ENCODE assay signal across 15 cellular contexts in genomic region chr13:110910013-110910890, GRCh38. TPM values are rescaled to one million over a fixed set of nuclear protein-coding genes. Genes with fewer than 3 reads are reported as not detected.
A peak's percentile ranks its signal among the peaks of the same experiment; 100 is the strongest.
DNase-seq lines count a peak whose midpoint lies in the region; ATAC-seq, FAIRE-seq and TF ChIP-seq lines count a peak whose summit lies in the region.
"Had no signal": no experiment of that assay in that cellular context is flagged by ENCODE, and none has a peak within 500 bp of the region (broad histone marks: within the 10 kb centered on the region; RNA-seq: fewer than 3 reads in every experiment).

No MANE protein-coding gene starts in this region.

- intact Hi-C loops in colonic mucosa (cut with DNase I): no loop called here
- intact Hi-C loops in psoas muscle (cut with DNase I): loop anchor here in 1 of 2 donors (5.0 to 10.0 kb wide), 2 partner anchors 198 to 305 kb away; partner anchors contain the start of gene ING1

- H3K4me1 ChIP-seq in colonic mucosa (peaks cover 8% of the 10 kb centered on the region), psoas muscle (peaks cover 67% of the 10 kb centered on the region), HAP-1 (peaks cover 25% of the 10 kb centered on the region)

- H3K4me3 ChIP-seq in colonic mucosa (no peak overlapping the region), psoas muscle (peak overlapping the region; percentile 89), HAP-1 (no peak overlapping the region)
- H3K4me3 ChIP-seq: dorsolateral prefrontal cortex had no signal

- DNase-seq in H54 (ENCODE audit: insufficient read length, low spot score) (no peak), NCI-H1105 treated with DMSO at 0.1 percent for 48 hours (lab: John Stamatoyannopoulos, UW) (peak; percentile 94), colonic mucosa (peak; percentile 65), psoas muscle (no peak), kidney tubule cell (ENCODE audit: low spot score) (no peak), HAP-1 (ENCODE audit: low spot score in 2 of 2) (no peak)
- DNase-seq: activated CD4-positive, alpha-beta T cell treated with anti-CD3 and anti-CD28 coated beads for 36 hours; C1 segment of cervical spinal cord; dorsolateral prefrontal cortex; mesendoderm; MV-4-11; stimulated activated CD4-positive, alpha-beta T cell treated with anti-CD3 and anti-CD28 coated beads, Interleukin-4, amount 100 ng/mL, for 1 hour had no signal

- H3K27ac ChIP-seq in colonic mucosa (peak overlapping the region; percentile 14), psoas muscle (peak overlapping the region; percentile 99)
- H3K27ac ChIP-seq: dorsolateral prefrontal cortex had no signal

- no peaks in the 10 kb centered on the region for H3K36me3 ChIP-seq in colonic mucosa
- H3K36me3 ChIP-seq in psoas muscle (ENCODE audit: insufficient read depth in 1 of 2, low read depth in 1 of 2): peaks cover 18 to 32% of the 10 kb centered on the region in 2 donors
- peaks cover 38% of the 10 kb centered on the region for H3K36me3 ChIP-seq in HAP-1 (replicated peaks)

- H3K9me3 ChIP-seq in colonic mucosa (no peaks in the 10 kb centered on the region), psoas muscle (no peaks in the 10 kb centered on the region), HAP-1 (no peaks in the 10 kb centered on the region)

- TF ChIP-seq CTCF in colonic mucosa (IDR thresholded peaks at IDR 0.05): no peak
- TF ChIP-seq CTCF in psoas muscle (IDR thresholded peaks at IDR 0.05): no peak

- ATAC-seq in psoas muscle (no peak), HG03378 (IDR thresholded peaks at IDR 0.05; ENCODE audit: unreplicated experiment) (no peak)
- ATAC-seq: activated CD4-positive, alpha-beta T cell treated with anti-CD3 and anti-CD28 coated beads for 36 hours; HepG2 had no signal

- H3K27me3 ChIP-seq in colonic mucosa (no peaks in the 10 kb centered on the region), psoas muscle (ENCODE audit: insufficient read depth in 3 of 3, low read length in 2 of 3) (no peaks in the 10 kb centered on the region), HAP-1 (ENCODE audit: low read depth) (no peaks in the 10 kb centered on the region)
- H3K27me3 ChIP-seq: dorsolateral prefrontal cortex had no signal

- peak overlapping the region in 1 of 2 donors; percentile 41 for H3K9ac ChIP-seq in colonic mucosa (ENCODE audit: low read depth in 2 of 2, low read length in 2 of 2)

- FAIRE-seq in H54 (lab: Jason Lieb, UNC): peak; percentile 65
- FAIRE-seq: GM12892, HepG2 had no signal

- in situ Hi-C loops in HAP-1 (cut with MboI; ENCODE audit: low sequenced_read_pairs): loop anchor here (5.0 kb wide), 1 partner anchor 193 kb away; no protein-coding TSS in a partner anchor

- TF ChIP-seq POLR2A in H54 (IDR thresholded peaks at IDR 0.05; ENCODE audit: low read depth, low read length): no peak

- WGBS in psoas muscle, 3 donors: 25 to 34% (median 28%) methylated on average over 14 of the region's 14 CpGs

RNA-seq across cellular contexts. Expression of gene ANKRD10, which starts 4.6 kb away (rescaled TPM):
- total RNA-seq in colonic mucosa (100 to 1,000 TPM in 1 of 2 donors, 10 to 100 TPM in 1; 94.9 to 123 TPM), psoas muscle (100 to 1,000 TPM; 106 to 225 (median 159) TPM)
- polyA plus RNA-seq in psoas muscle: 100 to 1,000 TPM in 1 of 3 donors, 10 to 100 TPM in 2; 82.0 to 123 (median 99.3) TPM

Comparison
In these comparisons a context has a peak if more than half of its experiments do, and no peak if none do; other contexts are left out.
1. DNase-seq: peak in NCI-H1105 treated with DMSO at 0.1 percent for 48 hours (single experiment) and colonic mucosa (single experiment); none in H54 (single experiment), psoas muscle (0 of 2), kidney tubule cell (single experiment) and HAP-1 (0 of 2).